Comparison of ENCODE assay signal across 1 cellular context in genomic region chr17:82236142-82236971, GRCh38.
A peak's percentile ranks its signal among the peaks of the same experiment; 100 is the strongest.
TF ChIP-seq lines count a peak whose summit lies in the region.

No MANE protein-coding gene starts in this region.

TF ChIP-seq in HepG2, 621 proteins besides CTCF, POLR2A, EP300 and RAD21 (continued from another document and continues in another):
- TF ChIP-seq NFIB (CRISPR knock-in tag; IDR thresholded peaks at IDR 0.05; ENCODE audit: borderline replicate concordance) (no peak), NFE2L2 (IDR thresholded peaks at IDR 0.05; ENCODE audit: low read length) (no peak), ZNF543 (CRISPR knock-in tag; IDR thresholded peaks at IDR 0.05) (peak; percentile 99), SIN3A (IDR thresholded peaks at IDR 0.05; ENCODE audit: borderline replicate concordance, low read depth, low read length) (0 out of 2 replicates have a peak, but pooled peaks have one; percentile 78), MAZ (IDR thresholded peaks at IDR 0.05; ENCODE audit: borderline replicate concordance, low read depth, low read length) (peak; percentile 68; the same call in 1 of the 2 replicates), MAZ (CRISPR knock-in tag; IDR thresholded peaks at IDR 0.05; ENCODE audit: low read depth) (peak; percentile 87), AHR (CRISPR knock-in tag; IDR thresholded peaks at IDR 0.05) (0 out of 2 replicates have a peak, but pooled peaks have one; percentile 55), XBP1 (CRISPR knock-in tag; IDR thresholded peaks at IDR 0.05) (peak; percentile 92; the same call in 1 of the 2 replicates), TEAD3 (CRISPR knock-in tag; optimal IDR thresholded peaks at IDR 0.05; ENCODE audit: borderline replicate concordance) (peak; percentile 44), DPF2 (CRISPR knock-in tag; IDR thresholded peaks at IDR 0.05; ENCODE audit: borderline replicate concordance, low read depth) (peak; percentile 71), CBFB (CRISPR knock-in tag; IDR thresholded peaks at IDR 0.05) (peak; percentile 86), ZNF296 (CRISPR knock-in tag; conservative IDR thresholded peaks at IDR 0.05) (peak; percentile 97), IRX3 (CRISPR knock-in tag; IDR thresholded peaks at IDR 0.05; ENCODE audit: borderline replicate concordance, low read depth) (peak; percentile 96), SMAD1 (CRISPR knock-in tag; IDR thresholded peaks at IDR 0.05; ENCODE audit: borderline replicate concordance, low read depth) (peak; percentile 99; the same call in 1 of the 2 replicates), TARDBP (CRISPR knock-in tag; IDR thresholded peaks at IDR 0.05) (peak; percentile 96), ZNF549 (CRISPR knock-in tag; IDR thresholded peaks at IDR 0.05) (peak; percentile 51; the same call in 1 of the 2 replicates), KDM4B (CRISPR knock-in tag; IDR thresholded peaks at IDR 0.05) (peak; percentile 95), MZF1 (CRISPR knock-in tag; IDR thresholded peaks at IDR 0.05; ENCODE audit: borderline replicate concordance) (peak; percentile 73; the same call in 1 of the 2 replicates), NFE2 (CRISPR knock-in tag; IDR thresholded peaks at IDR 0.05) (no peak), PITX1 (CRISPR knock-in tag; IDR thresholded peaks at IDR 0.05) (peak; percentile 89), ZNF776 (CRISPR knock-in tag; IDR thresholded peaks at IDR 0.05) (peak; percentile 75), ZNF670 (CRISPR knock-in tag; IDR thresholded peaks at IDR 0.05; ENCODE audit: borderline replicate concordance) (peak; percentile 97; the same call in 1 of the 2 replicates), REL (CRISPR knock-in tag; conservative IDR thresholded peaks at IDR 0.05) (0 out of 2 replicates have a peak, but pooled peaks have one; percentile 77), THAP11 (CRISPR knock-in tag; IDR thresholded peaks at IDR 0.05) (peak; percentile 74), RARA (CRISPR knock-in tag; IDR thresholded peaks at IDR 0.05) (peak; percentile 84), NCOA1 (CRISPR knock-in tag; IDR thresholded peaks at IDR 0.05) (peak; percentile 61; the same call in 1 of the 2 replicates), TAF15 (IDR thresholded peaks at IDR 0.05; ENCODE audit: low read depth, low read length, poor library complexity, severe bottlenecking) (peak; percentile 50), ZNF333 (CRISPR knock-in tag; IDR thresholded peaks at IDR 0.05; ENCODE audit: borderline replicate concordance) (no peak), EEA1 (CRISPR knock-in tag; IDR thresholded peaks at IDR 0.05; ENCODE audit: borderline replicate concordance) (peak; percentile 73; the same call in 1 of the 2 replicates), ZNF34 (CRISPR knock-in tag; IDR thresholded peaks at IDR 0.05; ENCODE audit: borderline replicate concordance) (no peak; the same call in 1 of the 2 replicates), ATF7 (IDR thresholded peaks at IDR 0.05) (no peak), ATF7 (CRISPR knock-in tag; IDR thresholded peaks at IDR 0.05) (peak; percentile 87), ARID5B (CRISPR knock-in tag; IDR thresholded peaks at IDR 0.05) (peak; percentile 81), KAT2B (IDR thresholded peaks at IDR 0.05; ENCODE audit: borderline replicate concordance, low read depth, low read length) (no peak), HNF4A (CRISPR knock-in tag; IDR thresholded peaks at IDR 0.05) (peak; percentile 98), FOSL2 (CRISPR knock-in tag; IDR thresholded peaks at IDR 0.05) (peak; percentile 68), NCOR1 (IDR thresholded peaks at IDR 0.05; ENCODE audit: borderline replicate concordance, low read length) (peak; percentile 83; the same call in 1 of the 2 replicates), ZNF605 (CRISPR knock-in tag; IDR thresholded peaks at IDR 0.05) (peak; percentile 97), POGZ (CRISPR knock-in tag; IDR thresholded peaks at IDR 0.05) (peak; percentile 52; the same call in 1 of the 2 replicates), THRA (CRISPR knock-in tag; IDR thresholded peaks at IDR 0.05; ENCODE audit: borderline replicate concordance) (peak; percentile 95), NCOA5 (CRISPR knock-in tag; IDR thresholded peaks at IDR 0.05) (0 out of 2 replicates have a peak, but pooled peaks have one; percentile 88), KMT2B (CRISPR knock-in tag; IDR thresholded peaks at IDR 0.05) (peak; percentile 76), GPN1 (CRISPR knock-in tag; IDR thresholded peaks at IDR 0.05; ENCODE audit: borderline replicate concordance) (peak; percentile 26; the same call in 1 of the 2 replicates)
- TF ChIP-seq, protein P1, sequence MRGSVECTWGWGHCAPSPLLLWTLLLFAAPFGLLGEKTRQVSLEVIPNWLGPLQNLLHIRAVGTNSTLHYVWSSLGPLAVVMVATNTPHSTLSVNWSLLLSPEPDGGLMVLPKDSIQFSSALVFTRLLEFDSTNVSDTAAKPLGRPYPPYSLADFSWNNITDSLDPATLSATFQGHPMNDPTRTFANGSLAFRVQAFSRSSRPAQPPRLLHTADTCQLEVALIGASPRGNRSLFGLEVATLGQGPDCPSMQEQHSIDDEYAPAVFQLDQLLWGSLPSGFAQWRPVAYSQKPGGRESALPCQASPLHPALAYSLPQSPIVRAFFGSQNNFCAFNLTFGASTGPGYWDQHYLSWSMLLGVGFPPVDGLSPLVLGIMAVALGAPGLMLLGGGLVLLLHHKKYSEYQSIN (CRISPR knock-in tag; IDR thresholded peaks at IDR 0.05; ENCODE audit: borderline replicate concordance): peak; percentile 86; the same call in 1 of the 2 replicates
- TF ChIP-seq, protein P2, sequence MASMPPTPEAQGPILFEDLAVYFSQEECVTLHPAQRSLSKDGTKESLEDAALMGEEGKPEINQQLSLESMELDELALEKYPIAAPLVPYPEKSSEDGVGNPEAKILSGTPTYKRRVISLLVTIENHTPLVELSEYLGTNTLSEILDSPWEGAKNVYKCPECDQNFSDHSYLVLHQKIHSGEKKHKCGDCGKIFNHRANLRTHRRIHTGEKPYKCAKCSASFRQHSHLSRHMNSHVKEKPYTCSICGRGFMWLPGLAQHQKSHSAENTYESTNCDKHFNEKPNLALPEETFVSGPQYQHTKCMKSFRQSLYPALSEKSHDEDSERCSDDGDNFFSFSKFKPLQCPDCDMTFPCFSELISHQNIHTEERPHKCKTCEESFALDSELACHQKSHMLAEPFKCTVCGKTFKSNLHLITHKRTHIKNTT (CRISPR knock-in tag; IDR thresholded peaks at IDR 0.05): 0 out of 2 replicates have a peak, but pooled peaks have one; percentile 57
- TF ChIP-seq, protein P3, sequence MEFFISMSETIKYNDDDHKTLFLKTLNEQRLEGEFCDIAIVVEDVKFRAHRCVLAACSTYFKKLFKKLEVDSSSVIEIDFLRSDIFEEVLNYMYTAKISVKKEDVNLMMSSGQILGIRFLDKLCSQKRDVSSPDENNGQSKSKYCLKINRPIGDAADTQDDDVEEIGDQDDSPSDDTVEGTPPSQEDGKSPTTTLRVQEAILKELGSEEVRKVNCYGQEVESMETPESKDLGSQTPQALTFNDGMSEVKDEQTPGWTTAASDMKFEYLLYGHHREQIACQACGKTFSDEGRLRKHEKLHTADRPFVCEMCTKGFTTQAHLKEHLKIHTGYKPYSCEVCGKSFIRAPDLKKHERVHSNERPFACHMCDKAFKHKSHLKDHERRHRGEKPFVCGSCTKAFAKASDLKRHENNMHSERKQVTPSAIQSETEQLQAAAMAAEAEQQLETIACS (CRISPR knock-in tag; IDR thresholded peaks at IDR 0.05): peak; percentile 57
- TF ChIP-seq, protein P4, sequence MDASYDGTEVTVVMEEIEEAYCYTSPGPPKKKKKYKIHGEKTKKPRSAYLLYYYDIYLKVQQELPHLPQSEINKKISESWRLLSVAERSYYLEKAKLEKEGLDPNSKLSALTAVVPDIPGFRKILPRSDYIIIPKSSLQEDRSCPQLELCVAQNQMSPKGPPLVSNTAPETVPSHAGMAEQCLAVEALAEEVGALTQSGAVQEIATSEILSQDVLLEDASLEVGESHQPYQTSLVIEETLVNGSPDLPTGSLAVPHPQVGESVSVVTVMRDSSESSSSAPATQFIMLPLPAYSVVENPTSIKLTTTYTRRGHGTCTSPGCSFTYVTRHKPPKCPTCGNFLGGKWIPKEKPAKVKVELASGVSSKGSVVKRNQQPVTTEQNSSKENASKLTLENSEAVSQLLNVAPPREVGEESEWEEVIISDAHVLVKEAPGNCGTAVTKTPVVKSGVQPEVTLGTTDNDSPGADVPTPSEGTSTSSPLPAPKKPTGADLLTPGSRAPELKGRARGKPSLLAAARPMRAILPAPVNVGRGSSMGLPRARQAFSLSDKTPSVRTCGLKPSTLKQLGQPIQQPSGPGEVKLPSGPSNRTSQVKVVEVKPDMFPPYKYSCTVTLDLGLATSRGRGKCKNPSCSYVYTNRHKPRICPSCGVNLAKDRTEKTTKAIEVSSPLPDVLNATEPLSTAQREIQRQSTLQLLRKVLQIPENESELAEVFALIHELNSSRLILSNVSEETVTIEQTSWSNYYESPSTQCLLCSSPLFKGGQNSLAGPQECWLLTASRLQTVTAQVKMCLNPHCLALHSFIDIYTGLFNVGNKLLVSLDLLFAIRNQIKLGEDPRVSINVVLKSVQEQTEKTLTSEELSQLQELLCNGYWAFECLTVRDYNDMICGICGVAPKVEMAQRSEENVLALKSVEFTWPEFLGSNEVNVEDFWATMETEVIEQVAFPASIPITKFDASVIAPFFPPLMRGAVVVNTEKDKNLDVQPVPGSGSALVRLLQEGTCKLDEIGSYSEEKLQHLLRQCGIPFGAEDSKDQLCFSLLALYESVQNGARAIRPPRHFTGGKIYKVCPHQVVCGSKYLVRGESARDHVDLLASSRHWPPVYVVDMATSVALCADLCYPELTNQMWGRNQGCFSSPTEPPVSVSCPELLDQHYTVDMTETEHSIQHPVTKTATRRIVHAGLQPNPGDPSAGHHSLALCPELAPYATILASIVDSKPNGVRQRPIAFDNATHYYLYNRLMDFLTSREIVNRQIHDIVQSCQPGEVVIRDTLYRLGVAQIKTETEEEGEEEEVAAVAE (CRISPR knock-in tag; IDR thresholded peaks at IDR 0.05; ENCODE audit: borderline replicate concordance): peak; percentile 78
- TF ChIP-seq, protein P5, sequence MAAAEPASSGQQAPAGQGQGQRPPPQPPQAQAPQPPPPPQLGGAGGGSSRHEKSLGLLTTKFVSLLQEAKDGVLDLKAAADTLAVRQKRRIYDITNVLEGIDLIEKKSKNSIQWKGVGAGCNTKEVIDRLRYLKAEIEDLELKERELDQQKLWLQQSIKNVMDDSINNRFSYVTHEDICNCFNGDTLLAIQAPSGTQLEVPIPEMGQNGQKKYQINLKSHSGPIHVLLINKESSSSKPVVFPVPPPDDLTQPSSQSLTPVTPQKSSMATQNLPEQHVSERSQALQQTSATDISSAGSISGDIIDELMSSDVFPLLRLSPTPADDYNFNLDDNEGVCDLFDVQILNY (CRISPR knock-in tag; conservative IDR thresholded peaks at IDR 0.05): peak; percentile 66; the same call in 1 of the 2 replicates
- TF ChIP-seq, protein P6, sequence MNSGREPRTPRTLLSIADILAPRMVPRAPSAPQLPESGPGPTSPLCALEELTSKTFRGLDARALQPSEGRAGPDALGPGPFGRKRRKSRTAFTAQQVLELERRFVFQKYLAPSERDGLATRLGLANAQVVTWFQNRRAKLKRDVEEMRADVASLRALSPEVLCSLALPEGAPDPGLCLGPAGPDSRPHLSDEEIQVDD (CRISPR knock-in tag; IDR thresholded peaks at IDR 0.05; ENCODE audit: borderline replicate concordance): no peak
- TF ChIP-seq, protein P7, sequence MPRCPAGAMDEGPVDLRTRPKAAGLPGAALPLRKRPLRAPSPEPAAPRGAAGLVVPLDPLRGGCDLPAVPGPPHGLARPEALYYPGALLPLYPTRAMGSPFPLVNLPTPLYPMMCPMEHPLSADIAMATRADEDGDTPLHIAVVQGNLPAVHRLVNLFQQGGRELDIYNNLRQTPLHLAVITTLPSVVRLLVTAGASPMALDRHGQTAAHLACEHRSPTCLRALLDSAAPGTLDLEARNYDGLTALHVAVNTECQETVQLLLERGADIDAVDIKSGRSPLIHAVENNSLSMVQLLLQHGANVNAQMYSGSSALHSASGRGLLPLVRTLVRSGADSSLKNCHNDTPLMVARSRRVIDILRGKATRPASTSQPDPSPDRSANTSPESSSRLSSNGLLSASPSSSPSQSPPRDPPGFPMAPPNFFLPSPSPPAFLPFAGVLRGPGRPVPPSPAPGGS (CRISPR knock-in tag; IDR thresholded peaks at IDR 0.05): peak; percentile 78; the same call in 1 of the 2 replicates
